In the genomic region with DNA sequence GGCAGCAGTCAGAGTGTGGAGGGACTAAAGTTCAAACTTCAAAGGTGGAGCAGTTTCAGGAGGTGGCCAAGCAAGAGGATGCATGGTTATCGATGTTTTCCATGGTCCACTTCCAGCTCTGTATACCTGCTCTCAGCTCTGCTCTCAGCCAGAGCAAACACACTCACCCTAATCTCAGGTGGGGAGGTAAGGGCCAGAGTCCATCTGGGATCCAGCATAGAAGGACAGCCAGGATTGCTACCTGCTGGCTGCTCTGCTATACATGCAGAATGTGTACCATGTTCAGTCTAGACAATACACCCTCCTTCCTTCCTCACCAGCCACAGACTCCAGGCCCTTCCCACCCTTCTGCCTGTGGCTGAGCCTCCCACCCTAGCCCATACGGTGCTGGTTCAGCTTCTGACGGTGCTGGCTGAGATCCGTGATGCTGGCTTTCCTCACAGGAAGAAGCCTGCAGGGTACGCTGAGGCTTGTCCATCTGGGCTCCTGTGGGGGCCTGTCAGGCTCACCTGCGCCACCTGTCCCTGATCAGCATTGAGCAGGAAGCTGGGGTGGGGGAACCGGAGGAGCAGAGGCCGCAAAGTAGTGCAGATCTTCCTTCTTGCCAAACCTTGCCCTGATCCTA, we compare ENCODE assay signal across 11 cellular contexts. TPM values are rescaled to one million over a fixed set of nuclear protein-coding genes. Genes with fewer than 3 reads are reported as not detected.
DNase-seq lines count a peak whose midpoint lies in the region; ATAC-seq and TF ChIP-seq lines count a peak whose summit lies in the region.
"Had no signal": no experiment of that assay in that cellular context is flagged by ENCODE, and none has a peak within 500 bp of the region (broad histone marks: within the 10 kb centered on the region; RNA-seq: fewer than 3 reads in every experiment).

No MANE protein-coding gene starts in this region.

- H3K27ac ChIP-seq in BLaER1 (no peak overlapping the region), right lobe of liver (peak overlapping the region in 2 of 3 donors; percentile 67 to 76), SJCRH30 (no peak overlapping the region)
- H3K27ac ChIP-seq: neural progenitor cell had no signal

- H4K20me1 ChIP-seq in BLaER1, result peaks cover 14% of the 10 kb centered on the region

- H3K27me3 ChIP-seq in BLaER1, result 0 out of 2 replicates have a peak, but pooled peaks cover 5% of the 10 kb centered on the region
- no peaks in the 10 kb centered on the region for H3K27me3 ChIP-seq in right lobe of liver
- no peaks in the 10 kb centered on the region for H3K27me3 ChIP-seq in SJCRH30

- 33% methylated on average over 3 of the region's 8 CpGs for WGBS in right lobe of liver (ENCODE audit: insufficient coverage, low coverage, low lambda C conversion rate, missing lambda C conversion rate)

- H3K4me3 Mint-ChIP-seq in activated T-helper 17 cell treated with anti-CD3 and anti-CD28 coated beads, Interleukin-2, amount 50 U/mL, for 72 hours, result peak overlapping the region; percentile 63
- no peak overlapping the region for H3K4me3 Mint-ChIP-seq in CD14-positive monocyte
- H3K4me3 Mint-ChIP-seq: stimulated activated memory B cell treated with anti-CD40 and anti-IgM and Interleukin-4, amounts not matched to agents 10 μg/mL and 1 μg/mL and 100 μg/mL, for 72 hours had no signal

- in situ Hi-C loops in G401 (cut with HindIII; ENCODE audit: low sequenced_read_pairs), result no loop called here

- peaks cover 34% of the 10 kb centered on the region for H3K4me1 Mint-ChIP-seq in activated T-helper 17 cell treated with anti-CD3 and anti-CD28 coated beads, Interleukin-2, amount 50 U/mL, for 72 hours
- peaks cover 31% of the 10 kb centered on the region for H3K4me1 Mint-ChIP-seq in CD14-positive monocyte

- no peaks in the 10 kb centered on the region for H3K27me3 Mint-ChIP-seq in activated T-helper 17 cell treated with anti-CD3 and anti-CD28 coated beads, Interleukin-2, amount 50 U/mL, for 72 hours
- H3K27me3 Mint-ChIP-seq in CD14-positive monocyte (ENCODE audit: low read depth in 3 of 3), result peaks cover 5 to 9% (median 9%) of the 10 kb centered on the region in 3 donors
- H3K27me3 Mint-ChIP-seq: stimulated activated memory B cell treated with anti-CD40 and anti-IgM and Interleukin-4, amounts not matched to agents 10 μg/mL and 1 μg/mL and 100 μg/mL, for 72 hours had no signal

- H3K36me3 ChIP-seq in BLaER1 (peaks cover 2% of the 10 kb centered on the region), right lobe of liver (peaks cover 0 to under 1% (median 0%) of the 10 kb centered on the region in 4 donors), SJCRH30 (no peaks in the 10 kb centered on the region)
- H3K36me3 ChIP-seq: neural progenitor cell had no signal

- peaks cover 81% of the 10 kb centered on the region for H3K4me1 ChIP-seq in BLaER1
- H3K4me1 ChIP-seq in right lobe of liver, result peaks cover 0 to 61% (median 24%) of the 10 kb centered on the region in 4 donors
- no peaks in the 10 kb centered on the region for H3K4me1 ChIP-seq in SJCRH30
- H3K4me1 ChIP-seq: neural progenitor cell had no signal

- H3K4me3 ChIP-seq in BLaER1 (no peak overlapping the region), right lobe of liver (no peak overlapping the region), SJCRH30 (no peak overlapping the region)
- H3K4me3 ChIP-seq: neural progenitor cell had no signal

- H3K4me2 ChIP-seq in BLaER1, result peak overlapping the region; percentile 99
- H3K4me2 ChIP-seq: neural progenitor cell had no signal

- H3K9me3 ChIP-seq in BLaER1, result no peaks in the 10 kb centered on the region
- no peaks in the 10 kb centered on the region for H3K9me3 ChIP-seq in right lobe of liver
- H3K9me3 ChIP-seq in SJCRH30 (replicated peaks), result no peaks in the 10 kb centered on the region

- no peak for TF ChIP-seq POLR2A in right lobe of liver (IDR thresholded peaks at IDR 0.05)

- no peak overlapping the region for H3K9ac ChIP-seq in BLaER1
- H3K9ac ChIP-seq: neural progenitor cell had no signal

- ATAC-seq in activated T-helper 17 cell treated with anti-CD3 and anti-CD28 coated beads, Interleukin-2, amount 50 U/mL, for 72 hours (replicated peaks), result no peak
- ATAC-seq in right lobe of liver (peak; percentile 54 to 76 (median 70)), HG02840 (IDR thresholded peaks at IDR 0.05; ENCODE audit: low FRiP score, unreplicated experiment) (no peak)
- ATAC-seq: stimulated activated memory B cell treated with anti-CD40 and anti-IgM and Interleukin-4, amounts not matched to agents 10 μg/mL and 1 μg/mL and 100 μg/mL, for 72 hours had no signal

- TF ChIP-seq CTCF in right lobe of liver (IDR thresholded peaks at IDR 0.05), result no peak
- TF ChIP-seq CTCF in CD14-positive monocyte (IDR thresholded peaks at IDR 0.05), result no peak

- intact Hi-C loops in right lobe of liver (cut with DNase I) (no loop called here), CD14-positive monocyte (cut with micrococcal nuclease) (no loop called here)

- peak overlapping the region; percentile 79 for H3K27ac Mint-ChIP-seq in activated T-helper 17 cell treated with anti-CD3 and anti-CD28 coated beads, Interleukin-2, amount 50 U/mL, for 72 hours
- peak overlapping the region in 1 of 7 donors; percentile 18 for H3K27ac Mint-ChIP-seq in CD14-positive monocyte
- H3K27ac Mint-ChIP-seq: neural progenitor cell; stimulated activated memory B cell treated with anti-CD40 and anti-IgM and Interleukin-4, amounts not matched to agents 10 μg/mL and 1 μg/mL and 100 μg/mL, for 72 hours had no signal

- peaks cover 3% of the 10 kb centered on the region for H3K9me3 Mint-ChIP-seq in activated T-helper 17 cell treated with anti-CD3 and anti-CD28 coated beads, Interleukin-2, amount 50 U/mL, for 72 hours
- no peaks in the 10 kb centered on the region for H3K9me3 Mint-ChIP-seq in CD14-positive monocyte
- H3K9me3 Mint-ChIP-seq: neural progenitor cell; stimulated activated memory B cell treated with anti-CD40 and anti-IgM and Interleukin-4, amounts not matched to agents 10 μg/mL and 1 μg/mL and 100 μg/mL, for 72 hours had no signal

- DNase-seq in G401 (ENCODE audit: low spot score), result peak; percentile 98
- DNase-seq in right lobe of liver, result peak; percentile 43 to 90 (median 79)
- no peak for DNase-seq in SJCRH30
- DNase-seq in GOT3 (lab: John Stamatoyannopoulos, UW), result no peak
- no peak for DNase-seq in CD14-positive monocyte (ENCODE audit: low spot score)
- DNase-seq: NCI-H1436 had no signal

- H3K36me3 Mint-ChIP-seq in activated T-helper 17 cell treated with anti-CD3 and anti-CD28 coated beads, Interleukin-2, amount 50 U/mL, for 72 hours (ENCODE audit: low read depth), result peaks cover 18% of the 10 kb centered on the region
- H3K36me3 Mint-ChIP-seq in CD14-positive monocyte, result peaks cover 6 to 11% of the 10 kb centered on the region in 2 donors
- H3K36me3 Mint-ChIP-seq: neural progenitor cell had no signal

RNA-seq across cellular contexts. Expression of a gene that starts 2.4 kb away (rescaled TPM):
- 0.25 and 0.88 TPM in 2 replicates for total RNA-seq in G401 (2014; rRNA removed; shearing (Covaris generic))
- total RNA-seq in activated T-helper 17 cell treated with anti-CD3 and anti-CD28 coated beads, Interleukin-2, amount 50 U/mL, for 72 hours, result 10 to 100 TPM; 11.1 to 14.6 TPM
- 1 to 10 TPM in 4 of 6 experiments, under 1 TPM in 2; 0.74 to 1.8 (median 1.2) TPM for total RNA-seq in right lobe of liver
- total RNA-seq in SJCRH30 (2014; rRNA removed; shearing (Covaris generic)), result 0.05 and 0.12 TPM in 2 replicates
- under 1 TPM in 1 of 2 donors, not detected in 1; 0.07 TPM for polyA plus RNA-seq in CD14-positive monocyte

RNA-seq across cellular contexts. Expression of a gene that starts 2.7 kb away (rescaled TPM):
- total RNA-seq in G401 (2014; rRNA removed; shearing (Covaris generic)), result 41.9 and 54.9 TPM in 2 replicates
- 100 to 1,000 TPM in 1 of 2 donors, 10 to 100 TPM in 1; 64.3 to 132 TPM for total RNA-seq in activated T-helper 17 cell treated with anti-CD3 and anti-CD28 coated beads, Interleukin-2, amount 50 U/mL, for 72 hours
- total RNA-seq in right lobe of liver, result 10 to 100 TPM; 19.6 to 24.9 (median 21.4) TPM
- total RNA-seq in SJCRH30 (2014; rRNA removed; shearing (Covaris generic)), result 5.9 and 6.0 TPM in 2 replicates
- polyA plus RNA-seq in CD14-positive monocyte, result 10 to 100 TPM; 12.4 to 16.0 TPM

RNA-seq across cellular contexts. Expression of a gene that starts 15.6 kb away (rescaled TPM):
- 49.2 and 56.4 TPM in 2 replicates for total RNA-seq in G401 (2014; rRNA removed; shearing (Covaris generic))
- 10 to 100 TPM; 36.6 to 45.7 TPM for total RNA-seq in activated T-helper 17 cell treated with anti-CD3 and anti-CD28 coated beads, Interleukin-2, amount 50 U/mL, for 72 hours
- 10 to 100 TPM; 24.9 to 32.8 (median 28.3) TPM for total RNA-seq in right lobe of liver
- total RNA-seq in SJCRH30 (2014; rRNA removed; shearing (Covaris generic)), result 29.3 and 34.1 TPM in 2 replicates
- polyA plus RNA-seq in CD14-positive monocyte, result 10 to 100 TPM; 37.3 to 39.2 TPM

RNA-seq across cellular contexts. Expression of a gene that starts 28.2 kb away (rescaled TPM):
- total RNA-seq in G401 (2014; rRNA removed; shearing (Covaris generic)), result 19.7 and 24.1 TPM in 2 replicates
- under 1 TPM in 1 of 2 donors, not detected in 1; 0.04 TPM for total RNA-seq in activated T-helper 17 cell treated with anti-CD3 and anti-CD28 coated beads, Interleukin-2, amount 50 U/mL, for 72 hours
- total RNA-seq in right lobe of liver, result 1 to 10 TPM; 1.8 to 6.1 (median 2.7) TPM
- total RNA-seq in SJCRH30 (2014; rRNA removed; shearing (Covaris generic)), result 11.9 and 12.1 TPM in 2 replicates
- under 1 TPM; 0.18 to 0.40 TPM for polyA plus RNA-seq in CD14-positive monocyte

RNA-seq across cellular contexts. Expression of a gene that starts 59.0 kb away (rescaled TPM):
- total RNA-seq in G401 (2014; rRNA removed; shearing (Covaris generic)), result 41.4 and 45.5 TPM in 2 replicates
- total RNA-seq in activated T-helper 17 cell treated with anti-CD3 and anti-CD28 coated beads, Interleukin-2, amount 50 U/mL, for 72 hours, result under 1 TPM in 1 of 2 donors, not detected in 1; 0.66 TPM
- 1 to 10 TPM; 1.0 to 3.7 (median 2.0) TPM for total RNA-seq in right lobe of liver
- 33.3 and 39.3 TPM in 2 replicates for total RNA-seq in SJCRH30 (2014; rRNA removed; shearing (Covaris generic))
- not detected for polyA plus RNA-seq in CD14-positive monocyte

Comparison
In these comparisons a context has a peak if more than half of its experiments do, and no peak if none do; other contexts are left out.
1. H3K27ac ChIP-seq: peak in right lobe of liver (2 of 3); none in BLaER1 (single experiment) and SJCRH30 (single experiment).
2. DNase-seq: peak in G401 (single experiment) and right lobe of liver (3 of 3); none in SJCRH30 (0 of 2), GOT3 (single experiment) and CD14-positive monocyte (single experiment).
3. ATAC-seq: peak in right lobe of liver (4 of 4); none in activated T-helper 17 cell treated with anti-CD3 and anti-CD28 coated beads, Interleukin-2, amount 50 U/mL, for 72 hours (single experiment) and HG02840 (single experiment).